Comparison of ENCODE assay signal across 1 cellular context in genomic region chr18:56652802-56653201, GRCh38.
TF ChIP-seq lines count a peak whose summit lies in the region.

No MANE protein-coding gene starts in this region.

TF ChIP-seq in HepG2, 621 proteins besides CTCF, POLR2A, EP300 and RAD21:
- TF ChIP-seq ZFP36 (IDR thresholded peaks at IDR 0.05; ENCODE audit: borderline replicate concordance, low read depth, low read length, partially characterized antibody) (no peak), ZNF10 (CRISPR knock-in tag; IDR thresholded peaks at IDR 0.05; ENCODE audit: borderline replicate concordance, low read depth) (no peak), TMF1 (CRISPR knock-in tag; IDR thresholded peaks at IDR 0.05; ENCODE audit: low read depth) (no peak), ZUFSP (CRISPR knock-in tag; IDR thresholded peaks at IDR 0.05; ENCODE audit: borderline replicate concordance) (no peak), TBX3 (IDR thresholded peaks at IDR 0.05; ENCODE audit: borderline replicate concordance) (no peak), ATAD3A (CRISPR knock-in tag; IDR thresholded peaks at IDR 0.05) (no peak), NR2F2 (IDR thresholded peaks at IDR 0.05; ENCODE audit: borderline replicate concordance, low read depth) (no peak)
